Comparison of ENCODE assay signal across 9 cellular contexts in the genomic region with DNA sequence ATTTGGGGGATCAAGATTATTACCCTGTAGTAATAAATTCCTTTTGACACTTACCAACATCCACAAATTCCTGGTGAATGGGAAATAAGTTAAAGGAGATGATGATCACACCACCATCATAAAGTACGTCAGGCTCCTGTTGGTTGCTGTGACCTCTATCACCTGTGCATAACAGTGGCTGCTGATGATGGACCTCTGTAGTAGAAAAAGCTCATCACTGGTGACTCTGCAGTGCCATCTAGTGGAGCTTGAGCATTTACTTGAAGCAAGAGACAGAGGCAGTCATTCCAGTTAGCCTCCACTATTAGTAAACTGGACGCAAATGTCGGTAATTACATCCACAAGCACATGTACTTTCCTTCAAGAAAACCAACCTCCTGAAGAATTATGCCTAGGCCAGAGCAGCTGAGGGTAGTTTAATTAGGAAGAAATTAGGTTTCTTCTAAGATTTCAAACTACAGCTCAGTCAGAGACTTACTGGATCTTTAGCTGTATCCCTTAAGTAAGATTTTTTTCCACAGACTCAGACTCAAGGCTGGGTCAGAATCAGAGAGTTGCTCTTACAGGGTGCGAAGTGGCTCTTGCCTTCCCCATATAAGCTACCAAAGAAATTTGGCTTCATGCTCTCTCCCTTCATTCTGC. TPM values are rescaled to one million over a fixed set of nuclear protein-coding genes. Genes with fewer than 3 reads are reported as not detected.
A peak's percentile ranks its signal among the peaks of the same experiment; 100 is the strongest.
DNase-seq lines count a peak whose midpoint lies in the region; ATAC-seq, FAIRE-seq and TF ChIP-seq lines count a peak whose summit lies in the region.
"Had no signal": no experiment of that assay in that cellular context is flagged by ENCODE, and none has a peak within 500 bp of the region (broad histone marks: within the 10 kb centered on the region; RNA-seq: fewer than 3 reads in every experiment).

No MANE protein-coding gene starts in this region.

- no peaks in the 10 kb centered on the region for H4K20me1 ChIP-seq in hepatocyte (ENCODE audit: insufficient read depth, poor library complexity, severe bottlenecking)

- no peaks in the 10 kb centered on the region for H3K9me3 ChIP-seq in ascending aorta
- no peaks in the 10 kb centered on the region for H3K9me3 ChIP-seq in hepatocyte (ENCODE audit: low read depth)
- H3K9me3 ChIP-seq in small intestine (ENCODE audit: control insufficient read depth, low read depth) = no peaks in the 10 kb centered on the region

- 36% methylated on average over 4 of the region's 4 CpGs for WGBS in hepatocyte (ENCODE audit: low lambda C conversion rate, missing lambda C conversion rate)
- WGBS in small intestine, 3 donors = 21 to 28% (median 21%) methylated on average over 4 of the region's 4 CpGs

- ATAC-seq in HG02588 (IDR thresholded peaks at IDR 0.05; ENCODE audit: unreplicated experiment) = peak; percentile 64
- no peak for ATAC-seq in GM21515 (IDR thresholded peaks at IDR 0.05; ENCODE audit: unreplicated experiment)

- DNase-seq in GM04503 (ENCODE audit: low read depth) (peak; percentile 55), NCI-H1436 (lab: John Stamatoyannopoulos, UW) (peak; percentile 92), SW 1271 (lab: John Stamatoyannopoulos, UW) (peak; percentile 58 to 78), ascending aorta (ENCODE audit: low spot score in 2 of 2) (peak in 1 of 2 donors; percentile 87), hepatocyte (ENCODE audit: low spot score) (peak; percentile 92), small intestine (peak; percentile 91)

- no peak overlapping the region for H3K4me2 ChIP-seq in hepatocyte

- no peaks in the 10 kb centered on the region for H3K79me2 ChIP-seq in hepatocyte

- H3K9me2 ChIP-seq in hepatocyte (replicated peaks; ENCODE audit: insufficient read depth) = no peaks in the 10 kb centered on the region

- H3K27me3 ChIP-seq in ascending aorta (no peaks in the 10 kb centered on the region), hepatocyte (no peaks in the 10 kb centered on the region), small intestine (ENCODE audit: control insufficient read depth in 2 of 2, insufficient read depth in 2 of 2, low read length in 2 of 2) (no peaks in the 10 kb centered on the region)

- intact Hi-C loops in ascending aorta (cut with DNase I) = loop anchor here (1.0 to 5.0 kb wide), 3 partner anchors 115 to 703 kb away; no protein-coding TSS in a partner anchor

- peaks cover 4 to 6% of the 10 kb centered on the region in 2 donors for H3K36me3 ChIP-seq in ascending aorta
- H3K36me3 ChIP-seq in hepatocyte (replicated peaks; ENCODE audit: insufficient read depth, low read depth) = no peaks in the 10 kb centered on the region
- no peaks in the 10 kb centered on the region for H3K36me3 ChIP-seq in small intestine (ENCODE audit: control insufficient read depth in 2 of 2, insufficient read depth in 2 of 2, low read length in 2 of 2)

- no peak overlapping the region for H2AFZ ChIP-seq in hepatocyte

- no peak overlapping the region for H3K4me3 ChIP-seq in ascending aorta
- H3K4me3 ChIP-seq in hepatocyte = no peak overlapping the region
- no peak overlapping the region for H3K4me3 ChIP-seq in small intestine (ENCODE audit: low read depth in 1 of 2, low read length in 2 of 2)

- TF ChIP-seq CTCF in ascending aorta (IDR thresholded peaks at IDR 0.05) = peak; percentile 75 to 86 (median 78)
- TF ChIP-seq CTCF in hepatocyte (IDR thresholded peaks at IDR 0.05; ENCODE audit: poor library complexity) = peak; percentile 85

- no peak for FAIRE-seq in small intestine (lab: Jason Lieb, UNC)
- FAIRE-seq: islet of Langerhans had no signal

- peaks cover 2 to 3% of the 10 kb centered on the region in 2 donors for H3K4me1 ChIP-seq in ascending aorta
- H3K4me1 ChIP-seq in hepatocyte (ENCODE audit: insufficient read depth) = no peaks in the 10 kb centered on the region
- H3K4me1 ChIP-seq in small intestine (ENCODE audit: control insufficient read depth in 2 of 2, insufficient read depth in 1 of 2, low read depth in 1 of 2, low read length in 1 of 2) = no peaks in the 10 kb centered on the region

- H3K27ac ChIP-seq in ascending aorta (peak overlapping the region; percentile 55 to 69), hepatocyte (no peak overlapping the region), small intestine (ENCODE audit: low read depth in 1 of 2, low read length in 1 of 2) (no peak overlapping the region)

RNA-seq across cellular contexts. Expression of gene CYB561, which starts 39.3 kb away (rescaled TPM):
- 23.0 TPM for total RNA-seq in ascending aorta
- 12.9 and 15.1 TPM in 2 replicates for total RNA-seq in hepatocyte
- polyA plus RNA-seq in hepatocyte = 20.2 and 20.6 TPM in 2 replicates
- polyA plus RNA-seq in small intestine = 10 to 100 TPM; 18.4 to 60.2 (median 31.8) TPM

Comparison
In these comparisons a context has a peak if more than half of its experiments do, and no peak if none do; other contexts are left out.
1. H3K27ac ChIP-seq: peak in ascending aorta (2 of 2); none in hepatocyte (single experiment) and small intestine (0 of 2).